Comparison of ENCODE assay signal across 8 cellular contexts in genomic region chr6:79777713-79778579, GRCh38.
DNase-seq lines count a peak whose midpoint lies in the region; ATAC-seq and TF ChIP-seq lines count a peak whose summit lies in the region.

No MANE protein-coding gene starts in this region.

- H3K27me3 Mint-ChIP-seq in activated naive CD8-positive, alpha-beta T cell treated with anti-CD3 and anti-CD28 coated beads, Interleukin-2, amount 50 U/mL, for 24 hours: peaks cover 5% of the 10 kb centered on the region
- peaks cover 6% of the 10 kb centered on the region for H3K27me3 Mint-ChIP-seq in progenitor cell of endocrine pancreas

- no peak for TF ChIP-seq POLR2A in upper lobe of left lung (IDR thresholded peaks at IDR 0.05)

- H3K36me3 Mint-ChIP-seq in activated naive CD8-positive, alpha-beta T cell treated with anti-CD3 and anti-CD28 coated beads, Interleukin-2, amount 50 U/mL, for 24 hours (ENCODE audit: low read depth): no peaks in the 10 kb centered on the region
- no peaks in the 10 kb centered on the region for H3K36me3 Mint-ChIP-seq in progenitor cell of endocrine pancreas (ENCODE audit: insufficient read depth)

- H3K27me3 ChIP-seq in left ventricle myocardium inferior (ENCODE audit: low read depth) (no peaks in the 10 kb centered on the region), upper lobe of left lung (no peaks in the 10 kb centered on the region)

- H3K36me3 ChIP-seq in left ventricle myocardium inferior (no peaks in the 10 kb centered on the region), upper lobe of left lung (no peaks in the 10 kb centered on the region)

- H3K4me3 ChIP-seq in Jurkat, Clone E6-1 (ENCODE audit: low read length): peak overlapping the region; percentile 43
- peak overlapping the region; percentile 57 for H3K4me3 ChIP-seq in left ventricle myocardium inferior
- peak overlapping the region in 3 of 4 donors; percentile 15 to 36 (median 36) for H3K4me3 ChIP-seq in upper lobe of left lung

- peak overlapping the region; percentile 72 for H3K4me3 Mint-ChIP-seq in activated naive CD8-positive, alpha-beta T cell treated with anti-CD3 and anti-CD28 coated beads, Interleukin-2, amount 50 U/mL, for 24 hours
- H3K4me3 Mint-ChIP-seq in progenitor cell of endocrine pancreas (ENCODE audit: low read depth): peak overlapping the region; percentile 70

- 22 to 26% methylated on average over 32 to 34 of the region's 34 CpGs for WGBS in upper lobe of left lung, 2 donors

- no peak for TF ChIP-seq EP300 in upper lobe of left lung (IDR thresholded peaks at IDR 0.05)

- TF ChIP-seq CTCF in left ventricle myocardium inferior (IDR thresholded peaks at IDR 0.05; ENCODE audit: borderline replicate concordance): peak; percentile 100
- TF ChIP-seq CTCF in progenitor cell of endocrine pancreas (IDR thresholded peaks at IDR 0.05; ENCODE audit: unreplicated experiment): peak; percentile 100
- TF ChIP-seq CTCF in upper lobe of left lung (IDR thresholded peaks at IDR 0.05): peak; percentile 91 to 96 (median 93)

- H3K4me1 Mint-ChIP-seq in activated naive CD8-positive, alpha-beta T cell treated with anti-CD3 and anti-CD28 coated beads, Interleukin-2, amount 50 U/mL, for 24 hours: peaks cover 7% of the 10 kb centered on the region
- no peaks in the 10 kb centered on the region for H3K4me1 Mint-ChIP-seq in progenitor cell of endocrine pancreas (ENCODE audit: low read depth)

- H3K27ac ChIP-seq in left ventricle myocardium inferior (replicated peaks) (no peak overlapping the region), upper lobe of left lung (no peak overlapping the region)

- H3K9me3 ChIP-seq in left ventricle myocardium inferior (replicated peaks) (no peaks in the 10 kb centered on the region), upper lobe of left lung (no peaks in the 10 kb centered on the region)

- H3K4me1 ChIP-seq in left ventricle myocardium inferior (peaks cover 8% of the 10 kb centered on the region), upper lobe of left lung (peaks cover 4 to 12% (median 7%) of the 10 kb centered on the region in 4 donors)

- peak overlapping the region; percentile 38 for H3K27ac Mint-ChIP-seq in activated naive CD8-positive, alpha-beta T cell treated with anti-CD3 and anti-CD28 coated beads, Interleukin-2, amount 50 U/mL, for 24 hours
- no peak overlapping the region for H3K27ac Mint-ChIP-seq in progenitor cell of endocrine pancreas

- H3K9me3 Mint-ChIP-seq in activated naive CD8-positive, alpha-beta T cell treated with anti-CD3 and anti-CD28 coated beads, Interleukin-2, amount 50 U/mL, for 24 hours: no peaks in the 10 kb centered on the region
- no peaks in the 10 kb centered on the region for H3K9me3 Mint-ChIP-seq in progenitor cell of endocrine pancreas (ENCODE audit: low read depth)

- intact Hi-C loops in left ventricle myocardium inferior (cut with micrococcal nuclease): loop anchor here (10.0 kb wide), 1 partner anchor 317 kb away; no protein-coding TSS in a partner anchor

- DNase-seq in ELF-1 (ENCODE audit: low read depth, low spot score) (peak; percentile 92), SW480 (ENCODE audit: low spot score) (peak; percentile 42), left ventricle myocardium inferior (peak; percentile 69), progenitor cell of endocrine pancreas (ENCODE audit: low spot score, unreplicated experiment) (peak; percentile 71), upper lobe of left lung (peak; percentile 80 to 95)
- DNase-seq in Jurkat, Clone E6-1 (ENCODE audit: low read depth, low spot score): peak; percentile 54
- peak; percentile 93 for DNase-seq in activated naive CD8-positive, alpha-beta T cell treated with anti-CD3 and anti-CD28 coated beads, Interleukin-2, amount 50 U/mL, for 24 hours

- ATAC-seq in GM21786 (IDR thresholded peaks at IDR 0.05; ENCODE audit: unreplicated experiment) (peak; percentile 89), upper lobe of left lung (ENCODE audit: low FRiP score in 2 of 2) (peak; percentile 80 to 96)
- peak; percentile 58 for ATAC-seq in activated naive CD8-positive, alpha-beta T cell treated with anti-CD3 and anti-CD28 coated beads, Interleukin-2, amount 50 U/mL, for 24 hours

Comparison
In these comparisons a context has a peak if more than half of its experiments do, and no peak if none do; other contexts are left out.
1. DNase-seq: peak in every context shown above with its lines; median percentile 93 in activated naive CD8-positive, alpha-beta T cell treated with anti-CD3 and anti-CD28 coated beads, Interleukin-2, amount 50 U/mL, for 24 hours; 92 in ELF-1; 88 in upper lobe of left lung; 71 in progenitor cell of endocrine pancreas; 69 in left ventricle myocardium inferior; 54 in Jurkat, Clone E6-1; 42 in SW480.